In genomic region chr4:8176547-8177399, GRCh38 we compare ENCODE assay signal across 8 cellular contexts. TPM values are rescaled to one million over a fixed set of nuclear protein-coding genes. Genes with fewer than 3 reads are reported as not detected.
DNase-seq lines count a peak whose midpoint lies in the region; ATAC-seq, FAIRE-seq and TF ChIP-seq lines count a peak whose summit lies in the region.

No MANE protein-coding gene starts in this region.

- H3K36me3 ChIP-seq in kidney (ENCODE audit: control insufficient read depth in 1 of 2, insufficient read depth in 2 of 2, low read length in 2 of 2) (no peaks in the 10 kb centered on the region), testis (ENCODE audit: low read depth, missing control alignments) (no peaks in the 10 kb centered on the region)

- H3K9me3 Mint-ChIP-seq in brain = peaks cover 0 to 6% (median 0%) of the 10 kb centered on the region in 5 experiments

- peak; percentile 70 for DNase-seq in NCI-H1092 treated with DMSO at 0.1 percent for 48 hours (lab: John Stamatoyannopoulos, UW)
- no peak for DNase-seq in NCI-H1092 (lab: John Stamatoyannopoulos, UW)
- peak; percentile 50 for DNase-seq in RCC 7860 (ENCODE audit: low spot score)
- no peak for DNase-seq in kidney
- DNase-seq in testis = peak; percentile 58

- ATAC-seq in GM19467 (IDR thresholded peaks at IDR 0.05; ENCODE audit: unreplicated experiment) (peak; percentile 84), HG03558 (IDR thresholded peaks at IDR 0.05; ENCODE audit: extremely low read depth, unreplicated experiment) (peak; percentile 52)

- peaks cover 9% of the 10 kb centered on the region for H3K27me3 Mint-ChIP-seq in brain

- H3K27me3 ChIP-seq in testis = no peaks in the 10 kb centered on the region

- no peak for TF ChIP-seq POLR2A in testis (IDR thresholded peaks at IDR 0.05)

- H3K9me3 ChIP-seq in kidney (ENCODE audit: control insufficient read depth in 1 of 2, low read length in 2 of 2) (no peaks in the 10 kb centered on the region), testis (no peaks in the 10 kb centered on the region)

- WGBS in testis, 2 donors = 54 to 64% methylated on average over 12 to 17 of the region's 17 CpGs

- no peak overlapping the region for H3K9ac ChIP-seq in kidney (ENCODE audit: low read length in 2 of 2)

- TF ChIP-seq CTCF in brain (conservative IDR thresholded peaks at IDR 0.05) (peak; percentile 75 to 78), kidney (IDR thresholded peaks at IDR 0.05; ENCODE audit: borderline replicate concordance, extremely low read depth, insufficient read depth) (peak; percentile 89), testis (IDR thresholded peaks at IDR 0.05) (peak; percentile 61 to 72 (median 68))

- no peak overlapping the region for H3K27ac ChIP-seq in kidney (ENCODE audit: low read depth in 2 of 2, low read length in 2 of 2)
- no peak overlapping the region for H3K27ac ChIP-seq in testis

- FAIRE-seq in RCC 7860 (lab: Jason Lieb, UNC) = no peak
- FAIRE-seq in kidney (lab: Jason Lieb, UNC) = no peak

- H3K27ac Mint-ChIP-seq in brain = peak overlapping the region in 3 of 5 experiments; percentile 20 to 66 (median 54)

- intact Hi-C loops in kidney (cut with DNase I) (no loop called here), testis (cut with DNase I; ENCODE audit: low total_unique reads) (no loop called here)

- no peak overlapping the region for H3K4me3 Mint-ChIP-seq in brain

- H3K4me1 ChIP-seq in kidney (ENCODE audit: control insufficient read depth in 1 of 2, insufficient read depth in 1 of 2, low read depth in 1 of 2, low read length in 2 of 2) = peaks cover 0 to 7% of the 10 kb centered on the region in 2 donors
- no peaks in the 10 kb centered on the region for H3K4me1 ChIP-seq in testis

- H3K4me1 Mint-ChIP-seq in brain = peaks cover 17% of the 10 kb centered on the region

- H3K36me3 Mint-ChIP-seq in brain = no peaks in the 10 kb centered on the region

- no peak overlapping the region for H3K4me3 ChIP-seq in kidney (ENCODE audit: low read length in 2 of 2)
- H3K4me3 ChIP-seq in testis = no peak overlapping the region

RNA-seq across cellular contexts. Expression of gene ABLIM2, which starts 18.2 kb away (rescaled TPM):
- 33.5 TPM for polyA plus RNA-seq in brain (ENCODE audit: insufficient read depth, low read depth, low replicate concordance)
- total RNA-seq in kidney = 23.3 TPM
- polyA plus RNA-seq in kidney (ENCODE audit: insufficient read depth, low read depth, low replicate concordance) = 9.5 TPM
- 1 to 10 TPM; 5.2 to 6.9 TPM for total RNA-seq in testis
- polyA plus RNA-seq in testis (ENCODE audit: insufficient read depth, low read depth, low replicate concordance) = 7.5 TPM

RNA-seq across cellular contexts. Expression of gene SH3TC1, which starts 22.3 kb away (rescaled TPM):
- polyA plus RNA-seq in brain (ENCODE audit: insufficient read depth, low read depth, low replicate concordance) = 2.8 TPM
- 127 TPM for total RNA-seq in kidney
- 43.1 TPM for polyA plus RNA-seq in kidney (ENCODE audit: insufficient read depth, low read depth, low replicate concordance)
- 10 to 100 TPM in 1 of 2 donors, 1 to 10 TPM in 1; 4.0 to 12.6 TPM for total RNA-seq in testis
- 3.2 TPM for polyA plus RNA-seq in testis (ENCODE audit: insufficient read depth, low read depth, low replicate concordance)

Comparison
In these comparisons a context has a peak if more than half of its experiments do, and no peak if none do; other contexts are left out.
1. DNase-seq: peak in NCI-H1092 treated with DMSO at 0.1 percent for 48 hours (single experiment), RCC 7860 (single experiment) and testis (single experiment); none in NCI-H1092 (single experiment) and kidney (single experiment).
2. RNA of gene SH3TC1, which starts 22.3 kb away (polyA plus RNA-seq): 43.1 TPM in kidney (single experiment); 3.2 TPM in testis (single experiment) and 2.8 TPM in brain (single experiment); every median in the first group is over 10 times any median in the second.
3. Peak in every context shown above with its lines, with median percentiles within 50 percentile points of each other: CTCF ChIP-seq.